In genomic region chr4:2878346-2878745, GRCh38 we compare ENCODE assay signal across 15 cellular contexts. TPM values are rescaled to one million over a fixed set of nuclear protein-coding genes. Genes with fewer than 3 reads are reported as not detected.
DNase-seq lines count a peak whose midpoint lies in the region; ATAC-seq and TF ChIP-seq lines count a peak whose summit lies in the region.
"Had no signal": no experiment of that assay in that cellular context is flagged by ENCODE, and none has a peak within 500 bp of the region (broad histone marks: within the 10 kb centered on the region; RNA-seq: fewer than 3 reads in every experiment).

No MANE protein-coding gene starts in this region.

- peaks cover 18% of the 10 kb centered on the region for H3K36me3 Mint-ChIP-seq in activated CD4-positive, alpha-beta memory T cell treated with anti-CD3 and anti-CD28 coated beads for 36 hours

- H3K4me2 ChIP-seq in GM23248 (ENCODE audit: unreplicated experiment), result no peak overlapping the region

- H3K9me3 Mint-ChIP-seq in activated CD4-positive, alpha-beta memory T cell treated with anti-CD3 and anti-CD28 coated beads for 36 hours, result no peaks in the 10 kb centered on the region
- H3K9me3 Mint-ChIP-seq: activated naive CD8-positive, alpha-beta T cell treated with anti-CD3 and anti-CD28 coated beads, Interleukin-2, amount 10 ng/mL, durations not matched to agents 7 days and 5 days had no signal

- DNase-seq in activated naive CD4-positive, alpha-beta T cell treated with Interleukin-2 at 50 U/mL for 16 hours, result peak; percentile 17
- DNase-seq in activated naive CD4-positive, alpha-beta T cell treated with anti-CD3 and anti-CD28 coated beads, Interleukin-2, amount 50 U/mL, for 16 hours, result no peak
- peak; percentile 67 for DNase-seq in activated CD4-positive, alpha-beta memory T cell treated with anti-CD3 and anti-CD28 coated beads for 36 hours
- DNase-seq in dorsolateral prefrontal cortex (no peak), GM23248 (no peak), 8988T (no peak)
- peak; percentile 9 to 11 for DNase-seq in stimulated activated CD4-positive, alpha-beta T cell treated with anti-CD3 and anti-CD28 coated beads, Interleukin-2, amount 100 ng/mL, for 48 hours
- DNase-seq: activated CD4-positive, alpha-beta T cell treated with anti-CD3 and anti-CD28 coated beads for 1 hour; activated naive CD8-positive, alpha-beta T cell treated with anti-CD3 and anti-CD28 coated beads, Interleukin-2, amount 10 ng/mL, durations not matched to agents 7 days and 5 days; central memory CD4-positive, alpha-beta T cell; NCI-H1930; NCI-H69; stomach had no signal

- H3K9ac ChIP-seq in GM23248, result no peak overlapping the region

- in situ Hi-C loops in GM23248 (cut with MboI), result no loop called here

- H3K4me1 ChIP-seq in GM23248 (ENCODE audit: insufficient read depth), result peaks cover 15% of the 10 kb centered on the region
- H3K4me1 ChIP-seq in gastroesophageal sphincter, result peaks cover 0 to 52% (median 8%) of the 10 kb centered on the region in 3 donors

- peaks cover 99% of the 10 kb centered on the region for H3K79me2 ChIP-seq in GM23248 (ENCODE audit: insufficient read depth)

- no peak for ATAC-seq in gastroesophageal sphincter

- no peaks in the 10 kb centered on the region for H3K27me3 Mint-ChIP-seq in activated CD4-positive, alpha-beta memory T cell treated with anti-CD3 and anti-CD28 coated beads for 36 hours
- H3K27me3 Mint-ChIP-seq: activated naive CD8-positive, alpha-beta T cell treated with anti-CD3 and anti-CD28 coated beads, Interleukin-2, amount 10 ng/mL, durations not matched to agents 7 days and 5 days had no signal

- CTCF ChIA-PET in activated CD4-positive, alpha-beta memory T cell treated with anti-CD3 and anti-CD28 coated beads for 36 hours (lab: Charles Lee), result interaction anchor here (1.6 kb wide), 1 partner anchor 60 kb away, joined by 3 read pairs; no protein-coding TSS in a partner anchor

- H3K4me3 ChIP-seq in dorsolateral prefrontal cortex, result no peak overlapping the region
- no peak overlapping the region for H3K4me3 ChIP-seq in GM23248
- H3K4me3 ChIP-seq in gastroesophageal sphincter, result no peak overlapping the region
- H3K4me3 ChIP-seq: stomach, vagina had no signal

- H3K9me3 ChIP-seq in GM23248 (ENCODE audit: low read depth) (no peaks in the 10 kb centered on the region), gastroesophageal sphincter (no peaks in the 10 kb centered on the region)
- H3K9me3 ChIP-seq: stomach, vagina had no signal

- no peak overlapping the region for H3K4me3 Mint-ChIP-seq in activated CD4-positive, alpha-beta memory T cell treated with anti-CD3 and anti-CD28 coated beads for 36 hours
- H3K4me3 Mint-ChIP-seq: activated naive CD8-positive, alpha-beta T cell treated with anti-CD3 and anti-CD28 coated beads, Interleukin-2, amount 10 ng/mL, durations not matched to agents 7 days and 5 days had no signal

- H3K27me3 ChIP-seq in dorsolateral prefrontal cortex (no peaks in the 10 kb centered on the region), GM23248 (replicated peaks; ENCODE audit: insufficient read depth) (no peaks in the 10 kb centered on the region), gastroesophageal sphincter (no peaks in the 10 kb centered on the region)
- H3K27me3 ChIP-seq: stomach, vagina had no signal

- H3K27ac ChIP-seq in dorsolateral prefrontal cortex (peak overlapping the region in 56 of 59 donors; percentile 2 to 96 (median 84)), GM23248 (no peak overlapping the region), gastroesophageal sphincter (no peak overlapping the region)
- H3K27ac ChIP-seq: vagina had no signal

- WGBS in GM23248 (ENCODE audit: low coverage in 1 of 2, low lambda C conversion rate in 2 of 2, missing lambda C conversion rate in 2 of 2), 2 experiments, result 90 to 92% methylated on average over 5 of the region's 5 CpGs
- WGBS in gastroesophageal sphincter (ENCODE audit: low coverage in 1 of 2), 2 donors, result 79% methylated on average over 5 of the region's 5 CpGs; no CpG with 5 or more reads in 1 of the 2 donors

- intact Hi-C loops in activated CD4-positive, alpha-beta memory T cell treated with anti-CD3 and anti-CD28 coated beads for 36 hours (cut with micrococcal nuclease), result loop anchor here (1.0 kb wide), 1 partner anchor 32 kb away; no protein-coding TSS in a partner anchor
- intact Hi-C loops in dorsolateral prefrontal cortex (cut with DNase I), result no loop called here

- TF ChIP-seq CTCF in dorsolateral prefrontal cortex (IDR thresholded peaks at IDR 0.05 in 54 of 56, conservative IDR thresholded peaks at IDR 0.05 in 2 of 56; ENCODE audit: low read depth in 1 of 56, partially characterized antibody in 56 of 56) (no peak), gastroesophageal sphincter (IDR thresholded peaks at IDR 0.05) (no peak)

- H2AFZ ChIP-seq in GM23248, result no peak overlapping the region

- TF ChIP-seq POLR2A in gastroesophageal sphincter (IDR thresholded peaks at IDR 0.05), result no peak

- H3K4me1 Mint-ChIP-seq in activated CD4-positive, alpha-beta memory T cell treated with anti-CD3 and anti-CD28 coated beads for 36 hours (ENCODE audit: low read depth), result peaks cover 35% of the 10 kb centered on the region

- peaks cover 27% of the 10 kb centered on the region for H3K36me3 ChIP-seq in GM23248 (ENCODE audit: low read depth)
- H3K36me3 ChIP-seq in gastroesophageal sphincter, result peaks cover 0 to 55% of the 10 kb centered on the region in 2 donors

- H3F3A ChIP-seq in GM23248 (ENCODE audit: insufficient read depth), result peaks cover 19% of the 10 kb centered on the region; the same call in 1 of the 2 replicates

- H3K27ac Mint-ChIP-seq in activated CD4-positive, alpha-beta memory T cell treated with anti-CD3 and anti-CD28 coated beads for 36 hours, result peak overlapping the region; percentile 76
- H3K27ac Mint-ChIP-seq: activated naive CD8-positive, alpha-beta T cell treated with anti-CD3 and anti-CD28 coated beads, Interleukin-2, amount 10 ng/mL, durations not matched to agents 7 days and 5 days had no signal

- POLR2A ChIA-PET in activated CD4-positive, alpha-beta memory T cell treated with anti-CD3 and anti-CD28 coated beads for 36 hours (lab: Charles Lee), result interaction anchor here (1.2 to 1.6 kb wide), 3 partner anchors 33 to 92 kb away, joined by 3 to 6 read pairs (median 3); no protein-coding TSS in a partner anchor

- no peak for TF ChIP-seq EP300 in gastroesophageal sphincter (IDR thresholded peaks at IDR 0.05)

- peaks cover 16% of the 10 kb centered on the region; the same call in 1 of the 2 replicates for H4K20me1 ChIP-seq in GM23248 (ENCODE audit: insufficient read depth)

- H3K9me2 ChIP-seq in GM23248 (ENCODE audit: insufficient read depth), result no peaks in the 10 kb centered on the region

RNA-seq across cellular contexts. Expression of gene ADD1, which starts 34.7 kb away (rescaled TPM):
- total RNA-seq in activated CD4-positive, alpha-beta memory T cell treated with anti-CD3 and anti-CD28 coated beads for 36 hours, result 100 to 1,000 TPM; 212 TPM
- 100 to 1,000 TPM; 448 to 781 (median 536) TPM for total RNA-seq in dorsolateral prefrontal cortex
- total RNA-seq in GM23248 (2014; rRNA removed; shearing (Covaris generic)), result 188 and 219 TPM in 2 replicates
- polyA plus RNA-seq in GM23248 (2016; fragmentation: Nextera tagmentation; extraction: Ambion mirVana), result 175 and 181 TPM in 2 replicates
- total RNA-seq in gastroesophageal sphincter, result 100 to 1,000 TPM; 230 to 384 (median 297) TPM

Comparison
In these comparisons a context has a peak if more than half of its experiments do, and no peak if none do; other contexts are left out.
1. DNase-seq: peak in activated naive CD4-positive, alpha-beta T cell treated with Interleukin-2 at 50 U/mL for 16 hours (single experiment), activated CD4-positive, alpha-beta memory T cell treated with anti-CD3 and anti-CD28 coated beads for 36 hours (single experiment) and stimulated activated CD4-positive, alpha-beta T cell treated with anti-CD3 and anti-CD28 coated beads, Interleukin-2, amount 100 ng/mL, for 48 hours (2 of 2); none in activated naive CD4-positive, alpha-beta T cell treated with anti-CD3 and anti-CD28 coated beads, Interleukin-2, amount 50 U/mL, for 16 hours (single experiment), dorsolateral prefrontal cortex (0 of 10), GM23248 (single experiment) and 8988T (single experiment).
2. H3K27ac ChIP-seq: peak in dorsolateral prefrontal cortex (56 of 59); none in GM23248 (single experiment) and gastroesophageal sphincter (0 of 4).